6 cellular contexts compared by ENCODE assay signal in the genomic region with DNA sequence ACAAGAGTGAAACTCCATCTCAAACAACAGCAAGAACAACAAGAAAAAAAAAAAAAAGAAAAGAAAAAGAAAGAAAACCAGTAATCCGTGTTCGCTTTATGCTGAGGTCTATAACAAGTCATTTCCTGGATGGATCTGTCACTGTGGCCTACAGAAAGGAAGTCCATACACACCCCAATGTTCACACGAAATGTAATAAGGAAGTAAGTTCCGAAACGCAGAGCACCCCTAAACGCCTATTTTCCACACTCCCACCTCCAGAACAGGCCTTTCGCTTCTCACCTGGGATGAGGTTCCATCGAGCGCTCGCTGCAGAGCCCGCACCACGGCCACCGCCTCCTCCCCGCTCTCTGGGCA. TPM values are rescaled to one million over a fixed set of nuclear protein-coding genes. Genes with fewer than 3 reads are reported as not detected.
DNase-seq lines count a peak whose midpoint lies in the region; ATAC-seq, FAIRE-seq and TF ChIP-seq lines count a peak whose summit lies in the region.

No MANE protein-coding gene starts in this region.

- H3K4me1 ChIP-seq in A549 (peaks cover 12% of the 10 kb centered on the region; the same call in 2 of the 3 replicates), mesendoderm (ENCODE audit: control insufficient read depth, low read depth, low read length) (peaks cover 6% of the 10 kb centered on the region)

- H3K27me3 Mint-ChIP-seq in HFFc6 (ENCODE audit: insufficient read depth), result peaks cover 3% of the 10 kb centered on the region; the same call in 1 of the 2 replicates

- H3K9me3 ChIP-seq in A549, result peaks cover 25% of the 10 kb centered on the region

- H2BK5ac ChIP-seq in mesendoderm (ENCODE audit: low read length), result no peak overlapping the region

- H3K9ac ChIP-seq in mesendoderm (ENCODE audit: low read length), result peak overlapping the region; percentile 89

- H2AK5ac ChIP-seq in mesendoderm (ENCODE audit: low read length), result peak overlapping the region; percentile 51

- no peak overlapping the region for H2BK120ac ChIP-seq in mesendoderm (ENCODE audit: low read depth, low read length)

- POLR2A ChIA-PET in A549 (lab: Yijun Ruan, JAX), result interaction anchor here (0.6 to 2.8 kb wide), 7 partner anchors 9 to 59 kb away, joined by 3 to 17 read pairs (median 5); a partner anchor contains a TSS

- TF ChIP-seq RAD21 in A549 (conservative IDR thresholded peaks at IDR 0.05 in 1 of 2, IDR thresholded peaks at IDR 0.05 in 1 of 2), result no peak

- H3K4me1 Mint-ChIP-seq in HFFc6 (ENCODE audit: low read depth), result peaks cover 28% of the 10 kb centered on the region

- WGBS in A549 (ENCODE audit: missing lambda C conversion rate), result 3% methylated on average over 10 of the region's 14 CpGs
- WGBS in mesendoderm (ENCODE audit: extremely low coverage, insufficient coverage, low lambda C conversion rate), result no CpG with 5 or more reads among the region's 14 CpGs

- H4K5ac ChIP-seq in mesendoderm (ENCODE audit: low read length), result no peak overlapping the region

- H3K27ac ChIP-seq in A549 (peak overlapping the region; percentile 81 to 88), mesendoderm (ENCODE audit: low read depth, low read length) (no peak overlapping the region)

- H3K27ac Mint-ChIP-seq in HFFc6, result peak overlapping the region; percentile 98
- H3K27ac Mint-ChIP-seq in activated naive CD4-positive, alpha-beta T cell treated with anti-CD3 and anti-CD28 coated beads, Interleukin-2, amount 50 U/mL, for 72 hours, result peak overlapping the region; percentile 99 to 100

- H4K8ac ChIP-seq in mesendoderm (ENCODE audit: low read depth, low read length), result no peak overlapping the region

- H3K4me3 ChIP-seq in A549, result peak overlapping the region; percentile 71
- peak overlapping the region; percentile 98 for H3K4me3 ChIP-seq in mesendoderm (ENCODE audit: low read length)

- no peak overlapping the region for H3K4ac ChIP-seq in mesendoderm (ENCODE audit: low read depth, low read length)

- peak; percentile 2 to 14; a peak in 3 of 6 replicates for ATAC-seq in A549
- ATAC-seq in activated naive CD4-positive, alpha-beta T cell treated with anti-CD3 and anti-CD28 coated beads, Interleukin-2, amount 50 U/mL, for 72 hours, result peak; percentile 42 to 64

- FAIRE-seq in A549 (lab: Jason Lieb, UNC), result no peak

- no peak overlapping the region for H3K18ac ChIP-seq in mesendoderm (ENCODE audit: low read length)

- no peaks in the 10 kb centered on the region for H3K36me3 ChIP-seq in mesendoderm (ENCODE audit: control insufficient read depth, insufficient read depth, low read length)

- H3K4me3 Mint-ChIP-seq in HFFc6, result peak overlapping the region; percentile 98

- H3K56ac ChIP-seq in mesendoderm (ENCODE audit: low read length), result peak overlapping the region; percentile 95

- no peak for TF ChIP-seq POLR2A in A549 (IDR thresholded peaks at IDR 0.05; ENCODE audit: low read length)
- TF ChIP-seq POLR2A in erythroblast (IDR thresholded peaks at IDR 0.05; ENCODE audit: low read length), result no peak

- no peak overlapping the region for H2BK15ac ChIP-seq in mesendoderm (replicated peaks; ENCODE audit: low read depth)

- no peak for TF ChIP-seq CTCF in A549 (IDR thresholded peaks at IDR 0.05)
- no peak for TF ChIP-seq CTCF in HFFc6 (IDR thresholded peaks at IDR 0.05)

- H3K36me3 Mint-ChIP-seq in HFFc6 (ENCODE audit: low read depth), result peaks cover 51% of the 10 kb centered on the region
- peaks cover 55 to 61% of the 10 kb centered on the region in 2 donors for H3K36me3 Mint-ChIP-seq in activated naive CD4-positive, alpha-beta T cell treated with anti-CD3 and anti-CD28 coated beads, Interleukin-2, amount 50 U/mL, for 72 hours

- peak overlapping the region; percentile 87 for H3K4me2 ChIP-seq in A549
- H3K4me2 ChIP-seq in mesendoderm (ENCODE audit: low read length), result peak overlapping the region; percentile 98

- H3K23ac ChIP-seq in mesendoderm (ENCODE audit: low read length), result no peak overlapping the region

- H3K79me2 ChIP-seq in mesendoderm (ENCODE audit: control insufficient read depth, insufficient read depth, low read length), result peaks cover 32% of the 10 kb centered on the region

- CTCF ChIA-PET in A549 (lab: Yijun Ruan, JAX), result interaction anchor here (0.7 to 1.7 kb wide), 3 partner anchors 9 to 680 kb away, joined by 3 to 5 read pairs (median 3); a partner anchor contains a TSS

- peak in 1 of 2 experiments; percentile 30 for DNase-seq in A549 (ENCODE audit: low read depth in 1 of 2, low spot score in 1 of 2)
- DNase-seq in HFFc6, result no peak
- DNase-seq in activated naive CD4-positive, alpha-beta T cell treated with anti-CD3 and anti-CD28 coated beads, Interleukin-2, amount 50 U/mL, for 72 hours (ENCODE audit: low spot score in 2 of 2), result no peak
- DNase-seq in mesendoderm, result no peak
- no peak for DNase-seq in erythroblast (lab: John Stamatoyannopoulos, UW)
- no peak for DNase-seq in NCI-H187 treated with DMSO at 0.1 percent for 48 hours (lab: John Stamatoyannopoulos, UW)

- no peaks in the 10 kb centered on the region for H3K27me3 ChIP-seq in mesendoderm (ENCODE audit: insufficient read depth, low read length, poor library complexity)

- H3K79me1 ChIP-seq in mesendoderm (ENCODE audit: low read length), result peaks cover 12% of the 10 kb centered on the region

- H3K9me3 Mint-ChIP-seq in HFFc6, result peaks cover 23% of the 10 kb centered on the region
- H3K9me3 Mint-ChIP-seq in activated naive CD4-positive, alpha-beta T cell treated with anti-CD3 and anti-CD28 coated beads, Interleukin-2, amount 50 U/mL, for 72 hours, result peaks cover 8 to 9% of the 10 kb centered on the region in 2 donors

- no peak for TF ChIP-seq EP300 in A549 (IDR thresholded peaks at IDR 0.05)

TF ChIP-seq in A549, 52 proteins besides CTCF, POLR2A, EP300 and RAD21 (continues in another document):
- TF ChIP-seq, protein P1, sequence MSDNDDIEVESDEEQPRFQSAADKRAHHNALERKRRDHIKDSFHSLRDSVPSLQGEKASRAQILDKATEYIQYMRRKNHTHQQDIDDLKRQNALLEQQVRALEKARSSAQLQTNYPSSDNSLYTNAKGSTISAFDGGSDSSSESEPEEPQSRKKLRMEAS (IDR thresholded peaks at IDR 0.05), result no peak

RNA-seq across cellular contexts. Expression of a gene that starts 0.7 kb away (rescaled TPM):
- 12.8 and 13.9 TPM in 2 replicates for polyA plus RNA-seq in A549 (2011; rRNA removed)
- 12.0 and 13.6 TPM in 2 replicates for polyA plus RNA-seq in A549 (2012; cell fraction: cytosol; rRNA removed)
- 11.2 and 13.1 TPM in 2 replicates for polyA plus RNA-seq in A549 (2012; cell fraction: nucleus; rRNA removed)
- 12.2 to 14.9 TPM (median 13.6 TPM) in 3 replicates for polyA plus RNA-seq in A549 (2017; fragmentation: RNase III; extraction: RNeasy Plus Mini Kit Qiagen cat#74134 plus additional on column Dnase treatment)
- 16.9 and 20.7 TPM in 2 replicates for polyA minus RNA-seq in A549 (2011; rRNA and poly(A)+ RNA removed)
- total RNA-seq in HFFc6 (2021; fragmentation: NEBNext Ultra II Directional; extraction: Animal tissue kit (Norgen Biotek cat#: 25700)), result 10 to 100 TPM; 12.7 to 15.1 (median 14.4) TPM
- total RNA-seq in activated naive CD4-positive, alpha-beta T cell treated with anti-CD3 and anti-CD28 coated beads, Interleukin-2, amount 50 U/mL, for 72 hours, result 10 to 100 TPM; 25.0 to 50.7 TPM
- polyA plus RNA-seq in mesendoderm (2013, experiment 1 of 2), result 12.0 TPM
- 11.7 TPM for polyA plus RNA-seq in mesendoderm (2013, experiment 2 of 2)

RNA-seq across cellular contexts. Expression of a gene that starts 5.1 kb away (rescaled TPM):
- polyA plus RNA-seq in A549 (2011; rRNA removed), result 14.1 and 15.7 TPM in 2 replicates
- 3.4 and 3.6 TPM in 2 replicates for polyA plus RNA-seq in A549 (2012; cell fraction: cytosol; rRNA removed)
- polyA plus RNA-seq in A549 (2012; cell fraction: nucleus; rRNA removed), result 2.7 and 3.2 TPM in 2 replicates
- 7.2 to 8.3 TPM (median 8.2 TPM) in 3 replicates for polyA plus RNA-seq in A549 (2017; fragmentation: RNase III; extraction: RNeasy Plus Mini Kit Qiagen cat#74134 plus additional on column Dnase treatment)
- 16.5 and 20.3 TPM in 2 replicates for polyA minus RNA-seq in A549 (2011; rRNA and poly(A)+ RNA removed)
- 10 to 100 TPM in 5 of 6 experiments, 1 to 10 TPM in 1; 10.0 to 12.8 (median 11.3) TPM for total RNA-seq in HFFc6 (2021; fragmentation: NEBNext Ultra II Directional; extraction: Animal tissue kit (Norgen Biotek cat#: 25700))
- 10 to 100 TPM in 1 of 2 donors, 1 to 10 TPM in 1; 9.6 to 14.0 TPM for total RNA-seq in activated naive CD4-positive, alpha-beta T cell treated with anti-CD3 and anti-CD28 coated beads, Interleukin-2, amount 50 U/mL, for 72 hours
- 8.6 TPM for polyA plus RNA-seq in mesendoderm (2013, experiment 1 of 2)
- 8.9 TPM for polyA plus RNA-seq in mesendoderm (2013, experiment 2 of 2)

RNA-seq across cellular contexts. Expression of a gene that starts 26.6 kb away (rescaled TPM):
- polyA plus RNA-seq in A549 (2011; rRNA removed) (11.6 and 12.6 TPM in 2 replicates), A549 (2017; fragmentation: RNase III; extraction: RNeasy Plus Mini Kit Qiagen cat#74134 plus additional on column Dnase treatment) (7.5 to 8.8 TPM (median 7.7 TPM) in 3 replicates)
- 8.8 and 10.4 TPM in 2 replicates for polyA plus RNA-seq in A549 (2012; cell fraction: cytosol; rRNA removed)
- 9.0 and 15.6 TPM in 2 replicates for polyA plus RNA-seq in A549 (2012; cell fraction: nucleus; rRNA removed)
- 4.4 and 5.9 TPM in 2 replicates for polyA minus RNA-seq in A549 (2011; rRNA and poly(A)+ RNA removed)
- 1 to 10 TPM; 5.2 to 6.4 (median 5.6) TPM for total RNA-seq in HFFc6 (2021; fragmentation: NEBNext Ultra II Directional; extraction: Animal tissue kit (Norgen Biotek cat#: 25700))
- total RNA-seq in activated naive CD4-positive, alpha-beta T cell treated with anti-CD3 and anti-CD28 coated beads, Interleukin-2, amount 50 U/mL, for 72 hours, result 10 to 100 TPM; 21.5 to 49.7 TPM
- polyA plus RNA-seq in mesendoderm (2013, experiment 1 of 2), result 6.6 TPM
- polyA plus RNA-seq in mesendoderm (2013, experiment 2 of 2), result 6.8 TPM

RNA-seq across cellular contexts. Expression of a gene that starts 33.4 kb away (rescaled TPM):
- polyA plus RNA-seq in A549 (2011; rRNA removed), result 632 and 723 TPM in 2 replicates
- polyA plus RNA-seq in A549 (2012; cell fraction: cytosol; rRNA removed), result 1,443 and 1,467 TPM in 2 replicates
- 897 and 1,697 TPM in 2 replicates for polyA plus RNA-seq in A549 (2012; cell fraction: nucleus; rRNA removed)
- polyA plus RNA-seq in A549 (2017; fragmentation: RNase III; extraction: RNeasy Plus Mini Kit Qiagen cat#74134 plus additional on column Dnase treatment), result 1,491 to 1,707 TPM (median 1,548 TPM) in 3 replicates
- 84.9 and 124 TPM in 2 replicates for polyA minus RNA-seq in A549 (2011; rRNA and poly(A)+ RNA removed)
- 100 to 1,000 TPM; 388 to 466 (median 440) TPM for total RNA-seq in HFFc6 (2021; fragmentation: NEBNext Ultra II Directional; extraction: Animal tissue kit (Norgen Biotek cat#: 25700))
- total RNA-seq in activated naive CD4-positive, alpha-beta T cell treated with anti-CD3 and anti-CD28 coated beads, Interleukin-2, amount 50 U/mL, for 72 hours, result 100 to 1,000 TPM; 287 to 438 TPM
- 661 TPM for polyA plus RNA-seq in mesendoderm (2013, experiment 1 of 2)
- polyA plus RNA-seq in mesendoderm (2013, experiment 2 of 2), result 678 TPM

RNA-seq across cellular contexts. Expression of a gene that starts 52.6 kb away (rescaled TPM):
- 7.5 and 9.8 TPM in 2 replicates for polyA plus RNA-seq in A549 (2011; rRNA removed)
- polyA plus RNA-seq in A549 (2012; cell fraction: cytosol; rRNA removed), result 2.5 and 2.6 TPM in 2 replicates
- polyA plus RNA-seq in A549 (2012; cell fraction: nucleus; rRNA removed), result 0.93 and 1.0 TPM in 2 replicates
- 5.3 to 6.1 TPM (median 5.9 TPM) in 3 replicates for polyA plus RNA-seq in A549 (2017; fragmentation: RNase III; extraction: RNeasy Plus Mini Kit Qiagen cat#74134 plus additional on column Dnase treatment)
- 2.9 and 3.0 TPM in 2 replicates for polyA minus RNA-seq in A549 (2011; rRNA and poly(A)+ RNA removed)
- 1 to 10 TPM; 3.6 to 5.5 (median 5.3) TPM for total RNA-seq in HFFc6 (2021; fragmentation: NEBNext Ultra II Directional; extraction: Animal tissue kit (Norgen Biotek cat#: 25700))
- total RNA-seq in activated naive CD4-positive, alpha-beta T cell treated with anti-CD3 and anti-CD28 coated beads, Interleukin-2, amount 50 U/mL, for 72 hours, result 1 to 10 TPM; 2.2 to 5.4 TPM
- 3.8 TPM for polyA plus RNA-seq in mesendoderm (2013, experiment 1 of 2)
- polyA plus RNA-seq in mesendoderm (2013, experiment 2 of 2), result 3.8 TPM
